1 cellular context compared by ENCODE assay signal in the genomic region with DNA sequence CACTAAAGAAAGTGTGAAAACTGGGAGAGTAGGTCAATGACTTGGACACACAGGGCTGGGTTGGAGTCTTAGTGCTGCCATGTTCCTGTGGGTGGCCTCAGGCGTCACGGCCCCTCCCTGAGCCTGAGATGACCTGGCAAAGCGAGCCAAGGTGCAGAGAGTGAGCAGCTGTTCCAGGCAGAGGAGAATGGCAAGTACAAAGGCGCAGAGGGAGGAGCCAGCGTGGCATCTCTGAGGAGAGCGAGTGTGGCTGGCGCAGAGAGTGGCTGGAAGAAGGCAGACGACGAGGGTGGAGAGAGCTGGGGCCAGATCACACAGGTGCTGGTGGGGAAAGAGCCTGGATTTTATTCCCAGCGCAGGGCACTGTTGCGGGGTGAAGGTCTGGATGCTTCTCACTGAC.
TF ChIP-seq lines count a peak whose summit lies in the region.

No MANE protein-coding gene starts in this region.

TF ChIP-seq in GM23338, 12 proteins besides CTCF, POLR2A, EP300 and RAD21 (continued from another document):
- TF ChIP-seq, protein P1, sequence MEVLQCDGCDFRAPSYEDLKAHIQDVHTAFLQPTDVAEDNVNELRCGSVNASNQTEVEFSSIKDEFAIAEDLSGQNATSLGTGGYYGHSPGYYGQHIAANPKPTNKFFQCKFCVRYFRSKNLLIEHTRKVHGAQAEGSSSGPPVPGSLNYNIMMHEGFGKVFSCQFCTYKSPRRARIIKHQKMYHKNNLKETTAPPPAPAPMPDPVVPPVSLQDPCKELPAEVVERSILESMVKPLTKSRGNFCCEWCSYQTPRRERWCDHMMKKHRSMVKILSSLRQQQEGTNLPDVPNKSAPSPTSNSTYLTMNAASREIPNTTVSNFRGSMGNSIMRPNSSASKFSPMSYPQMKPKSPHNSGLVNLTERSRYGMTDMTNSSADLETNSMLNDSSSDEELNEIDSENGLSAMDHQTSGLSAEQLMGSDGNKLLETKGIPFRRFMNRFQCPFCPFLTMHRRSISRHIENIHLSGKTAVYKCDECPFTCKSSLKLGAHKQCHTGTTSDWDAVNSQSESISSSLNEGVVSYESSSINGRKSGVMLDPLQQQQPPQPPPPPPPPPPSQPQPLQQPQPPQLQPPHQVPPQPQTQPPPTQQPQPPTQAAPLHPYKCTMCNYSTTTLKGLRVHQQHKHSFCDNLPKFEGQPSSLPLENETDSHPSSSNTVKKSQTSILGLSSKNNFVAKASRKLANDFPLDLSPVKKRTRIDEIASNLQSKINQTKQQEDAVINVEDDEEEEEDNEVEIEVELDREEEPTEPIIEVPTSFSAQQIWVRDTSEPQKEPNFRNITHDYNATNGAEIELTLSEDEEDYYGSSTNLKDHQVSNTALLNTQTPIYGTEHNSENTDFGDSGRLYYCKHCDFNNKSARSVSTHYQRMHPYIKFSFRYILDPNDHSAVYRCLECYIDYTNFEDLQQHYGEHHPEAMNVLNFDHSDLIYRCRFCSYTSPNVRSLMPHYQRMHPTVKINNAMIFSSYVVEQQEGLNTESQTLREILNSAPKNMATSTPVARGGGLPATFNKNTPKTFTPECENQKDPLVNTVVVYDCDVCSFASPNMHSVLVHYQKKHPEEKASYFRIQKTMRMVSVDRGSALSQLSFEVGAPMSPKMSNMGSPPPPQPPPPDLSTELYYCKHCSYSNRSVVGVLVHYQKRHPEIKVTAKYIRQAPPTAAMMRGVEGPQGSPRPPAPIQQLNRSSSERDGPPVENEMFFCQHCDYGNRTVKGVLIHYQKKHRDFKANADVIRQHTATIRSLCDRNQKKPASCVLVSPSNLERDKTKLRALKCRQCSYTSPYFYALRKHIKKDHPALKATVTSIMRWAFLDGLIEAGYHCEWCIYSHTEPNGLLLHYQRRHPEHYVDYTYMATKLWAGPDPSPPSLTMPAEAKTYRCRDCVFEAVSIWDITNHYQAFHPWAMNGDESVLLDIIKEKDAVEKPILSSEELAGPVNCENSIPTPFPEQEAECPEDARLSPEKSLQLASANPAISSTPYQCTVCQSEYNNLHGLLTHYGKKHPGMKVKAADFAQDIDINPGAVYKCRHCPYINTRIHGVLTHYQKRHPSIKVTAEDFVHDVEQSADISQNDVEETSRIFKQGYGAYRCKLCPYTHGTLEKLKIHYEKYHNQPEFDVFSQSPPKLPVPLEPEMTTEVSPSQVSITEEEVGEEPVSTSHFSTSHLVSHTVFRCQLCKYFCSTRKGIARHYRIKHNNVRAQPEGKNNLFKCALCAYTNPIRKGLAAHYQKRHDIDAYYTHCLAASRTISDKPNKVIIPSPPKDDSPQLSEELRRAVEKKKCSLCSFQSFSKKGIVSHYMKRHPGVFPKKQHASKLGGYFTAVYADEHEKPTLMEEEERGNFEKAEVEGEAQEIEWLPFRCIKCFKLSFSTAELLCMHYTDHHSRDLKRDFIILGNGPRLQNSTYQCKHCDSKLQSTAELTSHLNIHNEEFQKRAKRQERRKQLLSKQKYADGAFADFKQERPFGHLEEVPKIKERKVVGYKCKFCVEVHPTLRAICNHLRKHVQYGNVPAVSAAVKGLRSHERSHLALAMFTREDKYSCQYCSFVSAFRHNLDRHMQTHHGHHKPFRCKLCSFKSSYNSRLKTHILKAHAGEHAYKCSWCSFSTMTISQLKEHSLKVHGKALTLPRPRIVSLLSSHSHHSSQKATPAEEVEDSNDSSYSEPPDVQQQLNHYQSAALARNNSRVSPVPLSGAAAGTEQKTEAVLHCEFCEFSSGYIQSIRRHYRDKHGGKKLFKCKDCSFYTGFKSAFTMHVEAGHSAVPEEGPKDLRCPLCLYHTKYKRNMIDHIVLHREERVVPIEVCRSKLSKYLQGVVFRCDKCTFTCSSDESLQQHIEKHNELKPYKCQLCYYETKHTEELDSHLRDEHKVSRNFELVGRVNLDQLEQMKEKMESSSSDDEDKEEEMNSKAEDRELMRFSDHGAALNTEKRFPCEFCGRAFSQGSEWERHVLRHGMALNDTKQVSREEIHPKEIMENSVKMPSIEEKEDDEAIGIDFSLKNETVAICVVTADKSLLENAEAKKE (CRISPR knock-in tag; IDR thresholded peaks at IDR 0.05) = no peak
- TF ChIP-seq ZNF331 (CRISPR knock-in tag; IDR thresholded peaks at IDR 0.05; ENCODE audit: low read depth) (no peak), EZH2phosphoT487 (IDR thresholded peaks at IDR 0.05; ENCODE audit: unreplicated experiment) (no peak)
- TF ChIP-seq, protein P2, sequence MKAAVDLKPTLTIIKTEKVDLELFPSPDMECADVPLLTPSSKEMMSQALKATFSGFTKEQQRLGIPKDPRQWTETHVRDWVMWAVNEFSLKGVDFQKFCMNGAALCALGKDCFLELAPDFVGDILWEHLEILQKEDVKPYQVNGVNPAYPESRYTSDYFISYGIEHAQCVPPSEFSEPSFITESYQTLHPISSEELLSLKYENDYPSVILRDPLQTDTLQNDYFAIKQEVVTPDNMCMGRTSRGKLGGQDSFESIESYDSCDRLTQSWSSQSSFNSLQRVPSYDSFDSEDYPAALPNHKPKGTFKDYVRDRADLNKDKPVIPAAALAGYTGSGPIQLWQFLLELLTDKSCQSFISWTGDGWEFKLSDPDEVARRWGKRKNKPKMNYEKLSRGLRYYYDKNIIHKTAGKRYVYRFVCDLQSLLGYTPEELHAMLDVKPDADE (IDR thresholded peaks at IDR 0.05) = no peak
- TF ChIP-seq, protein P3, sequence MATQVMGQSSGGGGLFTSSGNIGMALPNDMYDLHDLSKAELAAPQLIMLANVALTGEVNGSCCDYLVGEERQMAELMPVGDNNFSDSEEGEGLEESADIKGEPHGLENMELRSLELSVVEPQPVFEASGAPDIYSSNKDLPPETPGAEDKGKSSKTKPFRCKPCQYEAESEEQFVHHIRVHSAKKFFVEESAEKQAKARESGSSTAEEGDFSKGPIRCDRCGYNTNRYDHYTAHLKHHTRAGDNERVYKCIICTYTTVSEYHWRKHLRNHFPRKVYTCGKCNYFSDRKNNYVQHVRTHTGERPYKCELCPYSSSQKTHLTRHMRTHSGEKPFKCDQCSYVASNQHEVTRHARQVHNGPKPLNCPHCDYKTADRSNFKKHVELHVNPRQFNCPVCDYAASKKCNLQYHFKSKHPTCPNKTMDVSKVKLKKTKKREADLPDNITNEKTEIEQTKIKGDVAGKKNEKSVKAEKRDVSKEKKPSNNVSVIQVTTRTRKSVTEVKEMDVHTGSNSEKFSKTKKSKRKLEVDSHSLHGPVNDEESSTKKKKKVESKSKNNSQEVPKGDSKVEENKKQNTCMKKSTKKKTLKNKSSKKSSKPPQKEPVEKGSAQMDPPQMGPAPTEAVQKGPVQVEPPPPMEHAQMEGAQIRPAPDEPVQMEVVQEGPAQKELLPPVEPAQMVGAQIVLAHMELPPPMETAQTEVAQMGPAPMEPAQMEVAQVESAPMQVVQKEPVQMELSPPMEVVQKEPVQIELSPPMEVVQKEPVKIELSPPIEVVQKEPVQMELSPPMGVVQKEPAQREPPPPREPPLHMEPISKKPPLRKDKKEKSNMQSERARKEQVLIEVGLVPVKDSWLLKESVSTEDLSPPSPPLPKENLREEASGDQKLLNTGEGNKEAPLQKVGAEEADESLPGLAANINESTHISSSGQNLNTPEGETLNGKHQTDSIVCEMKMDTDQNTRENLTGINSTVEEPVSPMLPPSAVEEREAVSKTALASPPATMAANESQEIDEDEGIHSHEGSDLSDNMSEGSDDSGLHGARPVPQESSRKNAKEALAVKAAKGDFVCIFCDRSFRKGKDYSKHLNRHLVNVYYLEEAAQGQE (IDR thresholded peaks at IDR 0.05; ENCODE audit: unreplicated experiment) = no peak
